29 cellular contexts compared by ENCODE assay signal in the genomic region with DNA sequence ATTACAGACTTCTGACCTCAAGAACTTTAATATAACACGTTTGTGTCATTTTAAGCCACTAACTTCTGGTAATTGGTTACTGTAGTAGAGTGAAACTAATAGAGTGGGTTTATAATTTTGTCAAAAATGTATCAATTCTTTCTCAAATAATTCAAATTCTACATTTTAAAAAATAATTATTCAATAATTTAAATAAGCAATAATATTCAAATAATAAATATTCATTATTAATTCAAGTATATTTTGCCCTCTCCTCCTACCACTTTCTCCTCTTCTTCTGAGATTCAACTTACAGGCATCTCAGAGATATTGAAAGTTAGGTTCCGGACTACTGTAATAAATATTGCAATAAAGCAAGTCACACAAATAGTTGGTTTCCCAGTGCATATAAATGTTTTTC.
"Had no signal": no experiment of that assay in that cellular context is flagged by ENCODE, and none has a peak within 500 bp of the region (broad histone marks: within the 10 kb centered on the region; RNA-seq: fewer than 3 reads in every experiment).

No MANE protein-coding gene starts in this region.

- H3K36me3 Mint-ChIP-seq: stimulated activated effector memory CD8-positive, alpha-beta T cell treated with anti-CD3 and anti-CD28 coated beads, Interleukin-12 subunit alpha, Interleukin-12 subunit beta, amount 100 ng/mL, for 72 hours; stimulated activated memory B cell treated with anti-CD40 and anti-IgM and Interleukin-4, amounts not matched to agents 10 μg/mL and 1 μg/mL and 100 μg/mL, for 72 hours; stimulated activated naive B cell treated with anti-CD40 and anti-IgM and Interleukin-4, amounts not matched to agents 10 μg/mL and 1 μg/mL and 100 μg/mL, for 72 hours; type B pancreatic cell had no signal

- H3K4me3 ChIP-seq: stomach, suprapubic skin, testis, thoracic aorta, thyroid gland, tibial artery, tibial nerve, transverse colon, upper lobe of left lung, upper lobe of right lung, uterus, vagina had no signal

- ATAC-seq: stimulated activated effector memory CD8-positive, alpha-beta T cell treated with anti-CD3 and anti-CD28 coated beads, Interleukin-12 subunit alpha, Interleukin-12 subunit beta, amount 100 ng/mL, for 72 hours; stimulated activated memory B cell treated with anti-CD40 and anti-IgM and Interleukin-4, amounts not matched to agents 10 μg/mL and 1 μg/mL and 100 μg/mL, for 72 hours; stimulated activated naive B cell treated with anti-CD40 and anti-IgM and Interleukin-4, amounts not matched to agents 10 μg/mL and 1 μg/mL and 100 μg/mL, for 72 hours; stimulated activated naive CD8-positive, alpha-beta T cell treated with anti-CD3 and anti-CD28 coated beads, Interleukin-15, amount 100 ng/mL, for 72 hours; stimulated activated naive CD8-positive, alpha-beta T cell treated with anti-CD3 and anti-CD28 coated beads, Interleukin-15, Interleukin-2, amounts not matched to agents 100 U/mL and 50 U/mL, for 24 hours; upper lobe of right lung had no signal

- H3K9me3 Mint-ChIP-seq: stimulated activated effector memory CD8-positive, alpha-beta T cell treated with anti-CD3 and anti-CD28 coated beads, Interleukin-12 subunit alpha, Interleukin-12 subunit beta, amount 100 ng/mL, for 72 hours; stimulated activated naive B cell treated with anti-CD40 and anti-IgM and Interleukin-4, amounts not matched to agents 10 μg/mL and 1 μg/mL and 100 μg/mL, for 72 hours; stimulated activated naive CD8-positive, alpha-beta T cell treated with anti-CD3 and anti-CD28 coated beads, Interleukin-15, Interleukin-2, amounts not matched to agents 100 ng/mL and 50 ng/mL, for 24 hours; type B pancreatic cell had no signal

- H3K27ac Mint-ChIP-seq: stimulated activated effector memory CD8-positive, alpha-beta T cell treated with anti-CD3 and anti-CD28 coated beads, Interleukin-12 subunit alpha, Interleukin-12 subunit beta, amount 100 ng/mL, for 72 hours; stimulated activated memory B cell treated with anti-CD40 and anti-IgM and Interleukin-4, amounts not matched to agents 10 μg/mL and 1 μg/mL and 100 μg/mL, for 72 hours; stimulated activated naive B cell treated with anti-CD40 and anti-IgM and Interleukin-4, amounts not matched to agents 10 μg/mL and 1 μg/mL and 100 μg/mL, for 72 hours; stimulated activated naive CD8-positive, alpha-beta T cell treated with anti-CD3 and anti-CD28 coated beads, Interleukin-15, amount 100 ng/mL, for 72 hours; stimulated activated naive CD8-positive, alpha-beta T cell treated with anti-CD3 and anti-CD28 coated beads, Interleukin-15, Interleukin-2, amounts not matched to agents 100 ng/mL and 50 ng/mL, for 24 hours; type B pancreatic cell had no signal

- H3K36me3 ChIP-seq: stomach, suprapubic skin, thoracic aorta, thyroid gland, tibial artery, tibial nerve, transverse colon, upper lobe of left lung, upper lobe of right lung, uterus, vagina had no signal

- H3K9me3 ChIP-seq: testis, thoracic aorta, thyroid gland, tibial artery, transverse colon, upper lobe of left lung, upper lobe of right lung, uterus, vagina had no signal

- H3K27ac ChIP-seq: stomach, suprapubic skin, testis, thoracic aorta, thyroid gland, tibial artery, tibial nerve, transverse colon, upper lobe of left lung, upper lobe of right lung, uterus, vagina had no signal

- H3K27me3 ChIP-seq: stomach, suprapubic skin, testis, thyroid gland, tibial artery, tibial nerve, transverse colon, upper lobe of left lung, upper lobe of right lung, uterus, vagina had no signal

- H3K4me3 Mint-ChIP-seq: stimulated activated effector memory CD8-positive, alpha-beta T cell treated with anti-CD3 and anti-CD28 coated beads, Interleukin-12 subunit alpha, Interleukin-12 subunit beta, amount 100 ng/mL, for 72 hours; stimulated activated memory B cell treated with anti-CD40 and anti-IgM and Interleukin-4, amounts not matched to agents 10 μg/mL and 1 μg/mL and 100 μg/mL, for 72 hours; stimulated activated naive B cell treated with anti-CD40 and anti-IgM and Interleukin-4, amounts not matched to agents 10 μg/mL and 1 μg/mL and 100 μg/mL, for 72 hours; stimulated activated naive CD8-positive, alpha-beta T cell treated with anti-CD3 and anti-CD28 coated beads, Interleukin-15, amount 100 ng/mL, for 72 hours; stimulated activated naive CD8-positive, alpha-beta T cell treated with anti-CD3 and anti-CD28 coated beads, Interleukin-15, Interleukin-2, amounts not matched to agents 100 ng/mL and 50 ng/mL, for 24 hours; type B pancreatic cell had no signal

- FAIRE-seq: urothelium cell line had no signal

- H3K27me3 Mint-ChIP-seq: stimulated activated memory B cell treated with anti-CD40 and anti-IgM and Interleukin-4, amounts not matched to agents 10 μg/mL and 1 μg/mL and 100 μg/mL, for 72 hours; stimulated activated naive B cell treated with anti-CD40 and anti-IgM and Interleukin-4, amounts not matched to agents 10 μg/mL and 1 μg/mL and 100 μg/mL, for 72 hours; stimulated activated naive CD8-positive, alpha-beta T cell treated with anti-CD3 and anti-CD28 coated beads, Interleukin-15, amount 100 ng/mL, for 72 hours; stimulated activated naive CD8-positive, alpha-beta T cell treated with anti-CD3 and anti-CD28 coated beads, Interleukin-15, Interleukin-2, amounts not matched to agents 100 ng/mL and 50 ng/mL, for 24 hours; type B pancreatic cell had no signal

- DNase-seq: stimulated activated CD4-positive, alpha-beta T cell treated with anti-CD3 and anti-CD28 coated beads, Interleukin-2, amount 100 ng/mL, for 48 hours; stimulated activated CD4-positive, alpha-beta T cell treated with anti-CD3 and anti-CD28 coated beads, Interleukin-4, amount 100 ng/mL, for 1 hour; stimulated activated CD4-positive, alpha-beta T cell treated with anti-CD3 and anti-CD28 coated beads, Interleukin-4, amount 100 ng/mL, for 24 hours; stimulated activated CD4-positive, alpha-beta T cell treated with anti-CD3 and anti-CD28 coated beads, Interleukin-4, amount 100 ng/mL, for 4 hours; stimulated activated CD8-positive, alpha-beta memory T cell treated with anti-CD3 and anti-CD28 coated beads, Interleukin-4, amount 100 ng/mL, for 48 hours; stimulated activated naive B cell treated with anti-CD40 and anti-IgM and Interleukin-4, amounts not matched to agents 10 μg/mL and 1 μg/mL and 100 μg/mL, for 72 hours; stimulated activated naive CD4-positive, alpha-beta T cell; stimulated activated naive CD4-positive, alpha-beta T cell treated with Interleukin-2 at 50 U/mL for 16 hours; stimulated activated naive CD8-positive, alpha-beta T cell treated with anti-CD3 and anti-CD28 coated beads, Interleukin-15, amount 100 ng/mL, for 72 hours; stimulated activated naive CD8-positive, alpha-beta T cell treated with anti-CD3 and anti-CD28 coated beads, Interleukin-15, Interleukin-2, amounts not matched to agents 100 U/mL and 50 U/mL, for 24 hours; stomach; substantia nigra; testis; thyroid gland; tibial artery; transverse colon; trophoblast cell; upper lobe of left lung; upper lobe of right lung; uterus had no signal

- H3K4me1 Mint-ChIP-seq: stimulated activated effector memory CD8-positive, alpha-beta T cell treated with anti-CD3 and anti-CD28 coated beads, Interleukin-12 subunit alpha, Interleukin-12 subunit beta, amount 100 ng/mL, for 72 hours; stimulated activated memory B cell treated with anti-CD40 and anti-IgM and Interleukin-4, amounts not matched to agents 10 μg/mL and 1 μg/mL and 100 μg/mL, for 72 hours; stimulated activated naive B cell treated with anti-CD40 and anti-IgM and Interleukin-4, amounts not matched to agents 10 μg/mL and 1 μg/mL and 100 μg/mL, for 72 hours; stimulated activated naive CD8-positive, alpha-beta T cell treated with anti-CD3 and anti-CD28 coated beads, Interleukin-15, amount 100 ng/mL, for 72 hours had no signal

- H3K4me1 ChIP-seq: stomach, suprapubic skin, testis, thyroid gland, tibial artery, tibial nerve, transverse colon, upper lobe of left lung, upper lobe of right lung, uterus, vagina had no signal
